Comparison of ENCODE assay signal across 7 cellular contexts in genomic region chr12:57600395-57600794, GRCh38. TPM values are rescaled to one million over a fixed set of nuclear protein-coding genes. Genes with fewer than 3 reads are reported as not detected.
"Had no signal": no experiment of that assay in that cellular context is flagged by ENCODE, and none has a peak within 500 bp of the region (broad histone marks: within the 10 kb centered on the region; RNA-seq: fewer than 3 reads in every experiment).

No MANE protein-coding gene starts in this region.

- ATAC-seq: GM23338, K562 had no signal

- DNase-seq: H9, HCEC 1CT, IMR-90, KG1 had no signal

- H3K4me3 ChIP-seq: GM23338, K562 had no signal

- H3K27ac Mint-ChIP-seq: GM23338, H9 had no signal

- H2AFZ ChIP-seq: GM23338 had no signal

- H3K9me3 Mint-ChIP-seq: GM23338, H9 had no signal

- H3K4me3 Mint-ChIP-seq: GM23338, H9 had no signal

- H3K4me2 ChIP-seq: GM23338 had no signal

RNA-seq across cellular contexts. Expression of gene DTX3, which starts 4.2 kb away (rescaled TPM):
- total RNA-seq: HT-29 had no signal

RNA-seq across cellular contexts. Expression of gene KIF5A, which starts 50.6 kb away (rescaled TPM):
- total RNA-seq: HT-29 had no signal
